ENCODE assay signal across 16 cellular contexts in genomic region chr3:47158208-47158607, GRCh38.
"Had no signal": no experiment of that assay in that cellular context is flagged by ENCODE, and none has a peak within 500 bp of the region (broad histone marks: within the 10 kb centered on the region; RNA-seq: fewer than 3 reads in every experiment).

No MANE protein-coding gene starts in this region.

- H3K9me3 ChIP-seq: lower lobe of right lung, sigmoid colon, transverse colon had no signal

- H3K4me3 ChIP-seq: lower lobe of right lung, sigmoid colon, transverse colon had no signal

- H3K4me3 Mint-ChIP-seq: nephron progenitor cell; T-helper 1 cell treated with Interleukin-12 subunit alpha and Interleukin-12 subunit beta and Interleukin-4 antibody, amounts not matched to agents 30 μg/mL and 1 μg/mL, for 36 hours had no signal

- DNase-seq: activated CD4-positive, alpha-beta T cell treated with anti-CD3 and anti-CD28 coated beads for 48 hours; activated T-cell treated with anti-CD3 and anti-CD28 coated beads for 4 hours; brain microvascular endothelial cell; cerebellar nuclear complex; dermis blood vessel endothelial cell; hypothalamus; lower lobe of right lung; nephron progenitor cell; sigmoid colon; stimulated activated CD4-positive, alpha-beta T cell treated with anti-CD3 and anti-CD28 coated beads, Interleukin-2, amount 100 ng/mL, for 24 hours; stimulated activated naive CD4-positive, alpha-beta T cell; substantia nigra; transverse colon had no signal

- H3K27ac ChIP-seq: brain microvascular endothelial cell, lower lobe of right lung, sigmoid colon, transverse colon had no signal

- H3K9me3 Mint-ChIP-seq: activated naive CD4-positive, alpha-beta T cell treated with anti-CD3 and anti-CD28 coated beads, Interleukin-2, amount 50 U/mL, for 72 hours; T-helper 1 cell treated with Interleukin-12 subunit alpha and Interleukin-12 subunit beta and Interleukin-4 antibody, amounts not matched to agents 30 μg/mL and 1 μg/mL, for 36 hours had no signal

- H3K27ac Mint-ChIP-seq: activated naive CD4-positive, alpha-beta T cell treated with anti-CD3 and anti-CD28 coated beads, Interleukin-2, amount 50 U/mL, for 72 hours; nephron progenitor cell; T-helper 1 cell treated with Interleukin-12 subunit alpha and Interleukin-12 subunit beta and Interleukin-4 antibody, amounts not matched to agents 30 μg/mL and 1 μg/mL, for 36 hours had no signal

- H3K36me3 ChIP-seq: brain microvascular endothelial cell, lower lobe of right lung, sigmoid colon, transverse colon had no signal

- ATAC-seq: activated naive CD4-positive, alpha-beta T cell treated with anti-CD3 and anti-CD28 coated beads, Interleukin-2, amount 50 U/mL, for 72 hours; esophagus mucosa; lower lobe of right lung had no signal

- H3K27me3 ChIP-seq: brain microvascular endothelial cell, sigmoid colon, transverse colon had no signal
